1 cellular context compared by ENCODE assay signal in genomic region chr5:63439537-63439936, GRCh38.
TF ChIP-seq lines count a peak whose summit lies in the region.

No MANE protein-coding gene starts in this region.

TF ChIP-seq in WTC11, 78 proteins besides CTCF, POLR2A, EP300 and RAD21 (continued from another document):
- TF ChIP-seq CBFB (CRISPR knock-in tag; IDR thresholded peaks at IDR 0.05; ENCODE audit: low read depth) = no peak
